Comparison of ENCODE assay signal across 17 cellular contexts in genomic region chr2:112033600-112033999, GRCh38. TPM values are rescaled to one million over a fixed set of nuclear protein-coding genes. Genes with fewer than 3 reads are reported as not detected.
DNase-seq lines count a peak whose midpoint lies in the region; ATAC-seq and TF ChIP-seq lines count a peak whose summit lies in the region.
"Had no signal": no experiment of that assay in that cellular context is flagged by ENCODE, and none has a peak within 500 bp of the region (broad histone marks: within the 10 kb centered on the region; RNA-seq: fewer than 3 reads in every experiment).

No MANE protein-coding gene starts in this region.

- peaks cover 4% of the 10 kb centered on the region for H3F3A ChIP-seq in PC-3 (ENCODE audit: low read length, unreplicated experiment)

- no TSS peak for BruUV-seq in PC-3 (replicated peaks; lab: Mats Ljungman, UMichigan)

- H2AFZ ChIP-seq in PC-3 (ENCODE audit: low read length): no peak overlapping the region
- no peak overlapping the region for H2AFZ ChIP-seq in neuronal stem cell (ENCODE audit: low read length)

- CTCF ChIA-PET in PC-3 (lab: Charles Lee): interaction anchor here (1.1 kb wide), 1 partner anchor 14 kb away, joined by 4 read pairs; no protein-coding TSS in a partner anchor

- no peak overlapping the region for H2AK5ac ChIP-seq in neuronal stem cell (ENCODE audit: low read depth, low read length)

- no peaks in the 10 kb centered on the region for H3K4me1 Mint-ChIP-seq in T-helper 17 cell

- H3K23ac ChIP-seq in neuronal stem cell (ENCODE audit: low read depth, low read length, poor library complexity): no peak overlapping the region

- ATAC-seq in PC-3 (no peak), T-helper 17 cell (no peak), HG03175 (IDR thresholded peaks at IDR 0.05; ENCODE audit: unreplicated experiment) (no peak), esophagus mucosa (no peak)

- H2BK120ac ChIP-seq in neuronal stem cell (ENCODE audit: low read depth, low read length): no peak overlapping the region

- H3K4me1 ChIP-seq in PC-3 (ENCODE audit: insufficient read depth, low read length) (peaks cover 34% of the 10 kb centered on the region), neutrophil (ENCODE audit: control insufficient read depth in 1 of 2, insufficient read depth in 1 of 2, low read depth in 1 of 2, low read length in 1 of 2) (peaks cover 10 to 25% of the 10 kb centered on the region in 2 experiments), neuronal stem cell (ENCODE audit: control insufficient read depth in 2 of 2, insufficient read depth in 1 of 2, low read depth in 1 of 2, low read length in 2 of 2) (peaks cover 4 to 6% of the 10 kb centered on the region in 2 donors)

- peak overlapping the region; percentile 57 for H3K27ac ChIP-seq in PC-3 (ENCODE audit: low read length)
- H3K27ac ChIP-seq in epithelial cell of prostate: peak overlapping the region; percentile 58
- peak overlapping the region; percentile 71 for H3K27ac ChIP-seq in neutrophil
- H3K27ac ChIP-seq in neuronal stem cell (replicated peaks; ENCODE audit: low read length): no peak overlapping the region

- no peak overlapping the region for H4K8ac ChIP-seq in neuronal stem cell (ENCODE audit: low read depth, low read length)

- H3K4me3 ChIP-seq in PC-3 (ENCODE audit: low read length) (no peak overlapping the region), neutrophil (ENCODE audit: low read depth in 1 of 2, low read length in 1 of 2) (no peak overlapping the region), neuronal stem cell (ENCODE audit: low read length in 2 of 2) (no peak overlapping the region)
- H3K4me3 ChIP-seq: BLaER1 treated with 17β-estradiol and CSF1 and Interleukin-3, amounts not matched to agents 10 nM and 100 nM had no signal

- H3K9me2 ChIP-seq in PC-3 (replicated peaks; ENCODE audit: low read length): no peaks in the 10 kb centered on the region

- no CpG with 5 or more reads among the region's 1 CpG for WGBS in neuronal stem cell (ENCODE audit: extremely low coverage in 2 of 2, insufficient read length in 2 of 2, insufficient replicate concordance in 1 of 2), 2 donors

- no peak overlapping the region for H3K27ac Mint-ChIP-seq in T-helper 17 cell
- H3K27ac Mint-ChIP-seq: nephron progenitor cell had no signal

- intact Hi-C loops in PC-3 (cut with micrococcal nuclease): no loop called here

- H3K4ac ChIP-seq in neuronal stem cell (ENCODE audit: low read length): no peak overlapping the region

- no peak overlapping the region for H3K18ac ChIP-seq in neuronal stem cell (ENCODE audit: low read length)

- H2BK12ac ChIP-seq in neuronal stem cell (ENCODE audit: low read length): no peak overlapping the region

- no peak overlapping the region for H3K4me3 Mint-ChIP-seq in T-helper 17 cell
- H3K4me3 Mint-ChIP-seq: nephron progenitor cell had no signal

- H2BK5ac ChIP-seq in neuronal stem cell (ENCODE audit: low read length): no peak overlapping the region

- H3K14ac ChIP-seq in neuronal stem cell (ENCODE audit: low read length): no peak overlapping the region

- no peak overlapping the region for H3K9ac ChIP-seq in PC-3 (ENCODE audit: low read length)
- H3K9ac ChIP-seq in neuronal stem cell (ENCODE audit: low read depth, low read length, poor library complexity): no peak overlapping the region

- no peaks in the 10 kb centered on the region for H3K79me1 ChIP-seq in neuronal stem cell (ENCODE audit: low read depth, low read length)

- TF ChIP-seq CTCF in PC-3 (conservative IDR thresholded peaks at IDR 0.05; ENCODE audit: low read depth, low read length) (no peak), neutrophil (IDR thresholded peaks at IDR 0.05) (no peak)

- POLR2A ChIA-PET in PC-3 (lab: Charles Lee; ENCODE audit: unreplicated experiment): no interaction called here

- peak overlapping the region; percentile 39 for H3K4me2 ChIP-seq in PC-3 (ENCODE audit: low read length)
- no peak overlapping the region for H3K4me2 ChIP-seq in neuronal stem cell (ENCODE audit: insufficient read depth, low read length, poor library complexity, severe bottlenecking)

- no peak overlapping the region for H2BK15ac ChIP-seq in neuronal stem cell (ENCODE audit: low read length)

- no peaks in the 10 kb centered on the region for H4K20me1 ChIP-seq in PC-3 (ENCODE audit: low read length)
- H4K20me1 ChIP-seq: BLaER1 treated with 17β-estradiol and CSF1 and Interleukin-3, amounts not matched to agents 10 nM and 100 nM had no signal

- H3K9me3 ChIP-seq in PC-3 (ENCODE audit: low read length): no peaks in the 10 kb centered on the region; the same call in 1 of the 2 replicates
- no peaks in the 10 kb centered on the region for H3K9me3 ChIP-seq in neutrophil
- H3K9me3 ChIP-seq in T-helper 17 cell (ENCODE audit: control insufficient read depth, low read length, poor library complexity, severe bottlenecking): peaks cover 3% of the 10 kb centered on the region
- H3K9me3 ChIP-seq in neuronal stem cell (replicated peaks in 1 of 2; ENCODE audit: control insufficient read depth in 2 of 2, insufficient read depth in 1 of 2, low read depth in 1 of 2, low read length in 2 of 2): peaks cover 0 to 4% of the 10 kb centered on the region in 2 donors

- no peaks in the 10 kb centered on the region for H3K36me3 ChIP-seq in PC-3 (ENCODE audit: low read depth, low read length)
- no peaks in the 10 kb centered on the region for H3K36me3 ChIP-seq in neutrophil
- H3K36me3 ChIP-seq in neuronal stem cell (replicated peaks in 1 of 2; ENCODE audit: control insufficient read depth in 2 of 2, insufficient read depth in 2 of 2, low read length in 2 of 2): no peaks in the 10 kb centered on the region

- no peaks in the 10 kb centered on the region for H3K79me2 ChIP-seq in PC-3 (ENCODE audit: low read length)

- no peaks in the 10 kb centered on the region for H3K36me3 Mint-ChIP-seq in T-helper 17 cell (ENCODE audit: low read depth)

- H3K27me3 ChIP-seq in PC-3 (ENCODE audit: low read length) (no peaks in the 10 kb centered on the region), neutrophil (no peaks in the 10 kb centered on the region), neuronal stem cell (ENCODE audit: control insufficient read depth in 3 of 3, insufficient read depth in 3 of 3, low read depth in 1 of 3, low read length in 3 of 3) (no peaks in the 10 kb centered on the region)
- H3K27me3 ChIP-seq: BLaER1 treated with 17β-estradiol and CSF1 and Interleukin-3, amounts not matched to agents 10 nM and 100 nM had no signal

- DNase-seq in EH (ENCODE audit: low read depth) (peak; percentile 50), PC-3 (peak; percentile 60), epithelial cell of prostate (ENCODE audit: low read depth, low spot score) (no peak), T-helper 17 cell (no peak), neuronal stem cell (ENCODE audit: low spot score) (no peak)
- DNase-seq: activated CD4-positive, alpha-beta T cell treated with anti-CD3 and anti-CD28 coated beads for 48 hours; central memory CD4-positive, alpha-beta T cell; foreskin melanocyte; islet precursor cell; NCI-H1417 treated with DMSO at 0.1 percent for 48 hours; NCI-H526 treated with DMSO at 0.1 percent for 48 hours; nephron progenitor cell; stimulated activated CD8-positive, alpha-beta memory T cell treated with anti-CD3 and anti-CD28 coated beads, Interleukin-4, amount 100 ng/mL, for 48 hours had no signal

- H4K91ac ChIP-seq in neuronal stem cell (ENCODE audit: low read depth, low read length, poor library complexity): no peak overlapping the region

- peaks cover 9% of the 10 kb centered on the region for H3K27me3 Mint-ChIP-seq in T-helper 17 cell

RNA-seq across cellular contexts. Expression of gene TMEM87B, which starts 21.5 kb away (rescaled TPM):
- 11.2 and 17.3 TPM in 2 replicates for total RNA-seq in PC-3 (2014; rRNA removed)
- total RNA-seq in T-helper 17 cell: 10 to 100 TPM; 16.3 to 23.1 TPM
- total RNA-seq in esophagus mucosa: 18.7 TPM
- 12.8 TPM for polyA plus RNA-seq in neuronal stem cell (2013, experiment 1 of 2)
- polyA plus RNA-seq in neuronal stem cell (2013, experiment 2 of 2): 13.1 TPM

Comparison
In these comparisons a context has a peak if more than half of its experiments do, and no peak if none do; other contexts are left out.
1. DNase-seq: peak in EH (single experiment) and PC-3 (single experiment); none in epithelial cell of prostate (single experiment), T-helper 17 cell (0 of 3) and neuronal stem cell (single experiment).